In the genomic region with DNA sequence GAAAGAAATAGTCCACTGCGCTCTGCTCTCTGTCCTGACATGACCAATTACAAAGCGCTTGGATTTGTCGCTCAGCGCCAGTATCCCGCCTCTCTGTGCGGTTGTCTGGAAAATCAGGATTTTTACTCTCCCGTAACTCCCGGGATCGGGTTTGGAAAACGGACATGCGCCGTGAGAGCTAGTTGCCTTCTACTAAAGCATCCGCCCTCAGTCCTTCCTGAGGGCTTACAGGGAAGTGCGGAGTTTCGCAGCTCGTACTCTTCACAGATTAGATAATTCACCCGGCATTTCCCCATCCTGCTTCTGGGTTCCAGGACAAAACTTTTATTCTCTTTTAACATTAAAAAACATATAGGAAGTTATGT, we compare ENCODE assay signal across 8 cellular contexts. TPM values are rescaled to one million over a fixed set of nuclear protein-coding genes. Genes with fewer than 3 reads are reported as not detected.
A peak's percentile ranks its signal among the peaks of the same experiment; 100 is the strongest.
DNase-seq lines count a peak whose midpoint lies in the region; ATAC-seq and TF ChIP-seq lines count a peak whose summit lies in the region.

No MANE protein-coding gene starts in this region.

- H3K27ac ChIP-seq in RWPE2 (ENCODE audit: poor library complexity, severe bottlenecking) = peak overlapping the region; percentile 79

- peaks cover 14% of the 10 kb centered on the region for H3K36me3 Mint-ChIP-seq in nephron progenitor cell (ENCODE audit: low read depth)
- peaks cover 13% of the 10 kb centered on the region for H3K36me3 Mint-ChIP-seq in stimulated activated naive CD8-positive, alpha-beta T cell treated with anti-CD3 and anti-CD28 coated beads, Interleukin-15, Interleukin-2, amounts not matched to agents 100 ng/mL and 50 ng/mL, for 24 hours (ENCODE audit: low read depth)

- no peaks in the 10 kb centered on the region for H3K9me3 ChIP-seq in RWPE2 (ENCODE audit: severe bottlenecking)

- TF ChIP-seq CTCF in LNCaP clone FGC (IDR thresholded peaks at IDR 0.05; ENCODE audit: control insufficient read depth, extremely low read depth, insufficient read depth) (0 out of 2 replicates have a peak, but pooled peaks have one; percentile 1), RWPE2 (IDR thresholded peaks at IDR 0.05; ENCODE audit: poor library complexity, severe bottlenecking) (no peak), fibroblast of villous mesenchyme (IDR thresholded peaks at IDR 0.05; ENCODE audit: insufficient read depth, low read depth, low read length) (no peak), nephron progenitor cell (IDR thresholded peaks at IDR 0.05) (no peak)

- DNase-seq in Daoy (ENCODE audit: low read depth) (peak; percentile 95), GOT3 (lab: John Stamatoyannopoulos, UW) (peak; percentile 88), LNCaP clone FGC (ENCODE audit: low read depth) (peak; percentile 99), RWPE2 (ENCODE audit: low spot score) (peak; percentile 93), fibroblast of villous mesenchyme (ENCODE audit: low read depth) (peak; percentile 99), nephron progenitor cell (peak; percentile 86)
- DNase-seq in activated effector memory CD4-positive, alpha-beta T cell treated with Interleukin-2 at 50 U/mL for 16 hours = peak; percentile 66

- no peaks in the 10 kb centered on the region for H3K27me3 Mint-ChIP-seq in nephron progenitor cell (ENCODE audit: low read depth, poor library complexity)
- no peaks in the 10 kb centered on the region for H3K27me3 Mint-ChIP-seq in stimulated activated naive CD8-positive, alpha-beta T cell treated with anti-CD3 and anti-CD28 coated beads, Interleukin-15, Interleukin-2, amounts not matched to agents 100 ng/mL and 50 ng/mL, for 24 hours

- H3K9me3 Mint-ChIP-seq in nephron progenitor cell = no peaks in the 10 kb centered on the region
- no peaks in the 10 kb centered on the region for H3K9me3 Mint-ChIP-seq in stimulated activated naive CD8-positive, alpha-beta T cell treated with anti-CD3 and anti-CD28 coated beads, Interleukin-15, Interleukin-2, amounts not matched to agents 100 ng/mL and 50 ng/mL, for 24 hours

- H3K27me3 ChIP-seq in RWPE2 (ENCODE audit: insufficient read depth, poor library complexity, severe bottlenecking) = no peaks in the 10 kb centered on the region

- peak; percentile 64 for ATAC-seq in RWPE2 (ENCODE audit: low read depth)

- H3K4me3 ChIP-seq in LNCaP clone FGC (ENCODE audit: low read depth, low read length) (peak overlapping the region; percentile 87), RWPE2 (ENCODE audit: severe bottlenecking) (peak overlapping the region; percentile 75), fibroblast of villous mesenchyme (ENCODE audit: low read depth, low read length) (peak overlapping the region; percentile 85)

- H3K36me3 ChIP-seq in RWPE2 (ENCODE audit: low read depth) = peaks cover 14% of the 10 kb centered on the region

- H3K4me3 Mint-ChIP-seq in nephron progenitor cell = peak overlapping the region; percentile 91
- peak overlapping the region; percentile 94 for H3K4me3 Mint-ChIP-seq in stimulated activated naive CD8-positive, alpha-beta T cell treated with anti-CD3 and anti-CD28 coated beads, Interleukin-15, Interleukin-2, amounts not matched to agents 100 ng/mL and 50 ng/mL, for 24 hours

- H3K4me1 ChIP-seq in RWPE2 (ENCODE audit: insufficient read depth, poor library complexity, severe bottlenecking) = peaks cover 17% of the 10 kb centered on the region

- peaks cover 54% of the 10 kb centered on the region for H3K4me1 Mint-ChIP-seq in nephron progenitor cell
- H3K4me1 Mint-ChIP-seq in stimulated activated naive CD8-positive, alpha-beta T cell treated with anti-CD3 and anti-CD28 coated beads, Interleukin-15, Interleukin-2, amounts not matched to agents 100 ng/mL and 50 ng/mL, for 24 hours (ENCODE audit: low read depth) = peaks cover 69% of the 10 kb centered on the region

- H3K27ac Mint-ChIP-seq in nephron progenitor cell = peak overlapping the region; percentile 84
- H3K27ac Mint-ChIP-seq in stimulated activated naive CD8-positive, alpha-beta T cell treated with anti-CD3 and anti-CD28 coated beads, Interleukin-15, Interleukin-2, amounts not matched to agents 100 ng/mL and 50 ng/mL, for 24 hours = peak overlapping the region; percentile 96

RNA-seq across cellular contexts. Expression of a gene that starts 0.4 kb away (rescaled TPM):
- 6.4 and 7.1 TPM in 2 replicates for total RNA-seq in Daoy (2014; rRNA removed; shearing (Covaris generic))
- total RNA-seq in fibroblast of villous mesenchyme = 3.5 and 9.1 TPM in 2 replicates

RNA-seq across cellular contexts. Expression of a gene that starts 0.7 kb away (rescaled TPM):
- total RNA-seq in Daoy (2014; rRNA removed; shearing (Covaris generic)) = 3.1 and 3.6 TPM in 2 replicates
- 3.2 and 5.6 TPM in 2 replicates for total RNA-seq in fibroblast of villous mesenchyme

Comparison
In these comparisons a context has a peak if more than half of its experiments do, and no peak if none do; other contexts are left out.
1. Peak in every context shown above with its lines: DNase-seq, ATAC-seq, H3K4me3 ChIP-seq and H3K27ac ChIP-seq.